13 cellular contexts compared by ENCODE assay signal in the genomic region with DNA sequence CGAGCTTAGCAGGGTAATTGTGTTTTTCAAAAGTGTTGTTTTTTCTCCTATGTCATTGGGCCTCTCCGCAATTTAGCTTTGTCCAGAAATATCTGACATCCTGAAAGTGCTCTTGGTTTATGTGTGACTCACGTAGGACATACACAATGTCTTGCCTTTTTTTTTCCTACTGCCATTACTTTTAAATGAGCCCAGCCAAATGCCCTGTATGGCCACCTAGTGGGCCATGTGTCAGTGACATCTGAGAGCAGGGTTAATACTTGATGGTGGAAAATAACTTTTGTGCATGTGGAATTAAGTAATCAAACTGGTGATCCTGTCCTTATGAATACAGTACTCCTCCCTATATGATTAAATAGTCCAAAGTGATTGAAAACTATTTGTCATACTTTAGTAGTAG.
DNase-seq lines count a peak whose midpoint lies in the region; TF ChIP-seq lines count a peak whose summit lies in the region.
"Had no signal": no experiment of that assay in that cellular context is flagged by ENCODE, and none has a peak within 500 bp of the region (broad histone marks: within the 10 kb centered on the region; RNA-seq: fewer than 3 reads in every experiment).

No MANE protein-coding gene starts in this region.

- H2AFZ ChIP-seq in Loucy (ENCODE audit: low read length): no peak overlapping the region
- no peak overlapping the region for H2AFZ ChIP-seq in neural progenitor cell (replicated peaks)

- H3K4me1 ChIP-seq in Loucy (ENCODE audit: insufficient read depth, low read length, poor library complexity, severe bottlenecking): peaks cover 8% of the 10 kb centered on the region
- no peaks in the 10 kb centered on the region for H3K4me1 ChIP-seq in neural progenitor cell

- DNase-seq in DMS 273 (lab: John Stamatoyannopoulos, UW; ENCODE audit: unreplicated experiment): peak; percentile 0
- no peak for DNase-seq in DMS 273 treated with DMSO at 0.1 percent for 48 hours (lab: John Stamatoyannopoulos, UW)
- DNase-seq in astrocyte of the spinal cord (ENCODE audit: low read depth, low spot score): no peak
- peak; percentile 16 for DNase-seq in neural progenitor cell (ENCODE audit: low spot score)
- no peak for DNase-seq in activated CD8-positive, alpha-beta memory T cell treated with anti-CD3 and anti-CD28 coated beads for 24 hours
- no peak for DNase-seq in activated naive CD4-positive, alpha-beta T cell (lab: John Stamatoyannopoulos, UW)
- no peak for DNase-seq in HUDEP-2 (lab: John Stamatoyannopoulos, UW; ENCODE audit: unreplicated experiment in 76 of 76)
- DNase-seq: activated T-cell treated with anti-CD3 and anti-CD28 coated beads, Interleukin-2, amount 50 U/mL, for 48 hours; anterior cingulate cortex; H7; NCI-H146; NCI-H774 had no signal

- TF ChIP-seq CTCF in Loucy (conservative IDR thresholded peaks at IDR 0.05; ENCODE audit: low read length): peak; percentile 50
- TF ChIP-seq CTCF in astrocyte of the spinal cord (IDR thresholded peaks at IDR 0.05; ENCODE audit: low read depth, low read length): peak; percentile 10
- TF ChIP-seq CTCF in neural progenitor cell (IDR thresholded peaks at IDR 0.05): peak; percentile 50

- H3K9ac ChIP-seq in Loucy (ENCODE audit: low read depth, low read length, poor library complexity, severe bottlenecking) (no peak overlapping the region), neural progenitor cell (no peak overlapping the region)

- H3K9me3 ChIP-seq in Loucy (ENCODE audit: insufficient read depth, low read depth, low read length) (no peaks in the 10 kb centered on the region), neural progenitor cell (ENCODE audit: low read depth) (no peaks in the 10 kb centered on the region)

- H3K27me3 Mint-ChIP-seq in neural progenitor cell (ENCODE audit: insufficient read depth, low read depth): no peaks in the 10 kb centered on the region

- H3K79me2 ChIP-seq in Loucy (ENCODE audit: insufficient read depth, low read length): no peaks in the 10 kb centered on the region
- H3K79me2 ChIP-seq in neural progenitor cell (ENCODE audit: low read depth): no peaks in the 10 kb centered on the region

- H3K36me3 ChIP-seq in Loucy (ENCODE audit: insufficient read depth, low read length) (no peaks in the 10 kb centered on the region), neural progenitor cell (no peaks in the 10 kb centered on the region)

- H3K4me2 ChIP-seq in Loucy (ENCODE audit: low read depth, low read length, poor library complexity, severe bottlenecking): no peak overlapping the region
- no peak overlapping the region for H3K4me2 ChIP-seq in neural progenitor cell

- H3K9me3 Mint-ChIP-seq in neural progenitor cell: peaks cover 1% of the 10 kb centered on the region

- in situ Hi-C loops in astrocyte of the spinal cord (cut with HindIII; ENCODE audit: low sequenced_read_pairs): no loop called here

- H3K4me3 Mint-ChIP-seq in neural progenitor cell: no peak overlapping the region

- peaks cover 25% of the 10 kb centered on the region for H3K4me1 Mint-ChIP-seq in neural progenitor cell

- H4K20me1 ChIP-seq in Loucy (ENCODE audit: insufficient read depth, low read length, poor library complexity, severe bottlenecking) (no peaks in the 10 kb centered on the region), neural progenitor cell (ENCODE audit: low read depth) (no peaks in the 10 kb centered on the region)

- no peak overlapping the region for H3K27ac Mint-ChIP-seq in neural progenitor cell

- H3K9me2 ChIP-seq in Loucy (replicated peaks; ENCODE audit: low read depth, low read length): no peaks in the 10 kb centered on the region

- H3K4me3 ChIP-seq in Loucy (ENCODE audit: low read length, poor library complexity, severe bottlenecking) (no peak overlapping the region), astrocyte of the spinal cord (ENCODE audit: low read depth, low read length) (no peak overlapping the region), neural progenitor cell (no peak overlapping the region)

- no peaks in the 10 kb centered on the region for H3K36me3 Mint-ChIP-seq in neural progenitor cell

- no peaks in the 10 kb centered on the region for H3F3A ChIP-seq in Loucy (ENCODE audit: low read depth)
- H3F3A ChIP-seq in neural progenitor cell (ENCODE audit: low read depth): no peaks in the 10 kb centered on the region

- no peak overlapping the region for H3K27ac ChIP-seq in neural progenitor cell

- H3K27me3 ChIP-seq in Loucy (ENCODE audit: insufficient read depth, low read length, poor library complexity, severe bottlenecking) (no peaks in the 10 kb centered on the region), neural progenitor cell (no peaks in the 10 kb centered on the region)

Comparison
In these comparisons a context has a peak if more than half of its experiments do, and no peak if none do; other contexts are left out.
1. DNase-seq: peak in DMS 273 (single experiment) and neural progenitor cell (single experiment); none in DMS 273 treated with DMSO at 0.1 percent for 48 hours (single experiment), astrocyte of the spinal cord (single experiment), activated CD8-positive, alpha-beta memory T cell treated with anti-CD3 and anti-CD28 coated beads for 24 hours (single experiment), activated naive CD4-positive, alpha-beta T cell (0 of 4) and HUDEP-2 (0 of 76).
2. Peak in every context shown above with its lines, with median percentiles within 50 percentile points of each other: CTCF ChIP-seq.